ENCODE assay signal across 16 cellular contexts in the genomic region with DNA sequence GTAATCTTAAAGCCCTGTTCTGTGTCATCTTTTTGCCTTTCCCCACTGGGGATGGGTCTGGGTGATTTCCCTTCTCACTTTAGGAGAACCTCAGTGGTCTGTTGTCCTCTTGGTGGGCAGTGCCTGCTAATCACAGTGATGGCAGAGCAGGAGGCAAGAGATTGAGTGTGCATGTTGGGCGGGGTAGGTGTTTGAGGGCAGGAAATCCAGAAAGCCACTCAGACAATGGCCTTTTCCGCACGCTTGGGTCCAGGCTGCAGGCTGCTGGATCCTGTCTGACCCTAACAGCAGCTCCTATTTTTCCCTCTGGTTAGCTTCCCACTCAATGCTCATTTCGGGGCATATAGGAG. TPM values are rescaled to one million over a fixed set of nuclear protein-coding genes. Genes with fewer than 3 reads are reported as not detected.
DNase-seq lines count a peak whose midpoint lies in the region; ATAC-seq and TF ChIP-seq lines count a peak whose summit lies in the region.
"Had no signal": no experiment of that assay in that cellular context is flagged by ENCODE, and none has a peak within 500 bp of the region (broad histone marks: within the 10 kb centered on the region; RNA-seq: fewer than 3 reads in every experiment).

No MANE protein-coding gene starts in this region.

- POLR2A ChIA-PET in activated CD8-positive, alpha-beta T cell treated with anti-CD3 and anti-CD28 coated beads for 36 hours (lab: Charles Lee), result interaction anchor here (1.5 to 2.1 kb wide), 2 partner anchors 16 to 20 kb away, joined by 4 to 8 read pairs; no protein-coding TSS in a partner anchor

- intact Hi-C loops in activated CD8-positive, alpha-beta T cell treated with anti-CD3 and anti-CD28 coated beads for 36 hours (cut with micrococcal nuclease), result no loop called here
- intact Hi-C loops in gastrocnemius medialis (cut with DNase I; ENCODE audit: low total_unique reads), result no loop called here

- H3K27ac Mint-ChIP-seq in GM23338 (no peak overlapping the region), type B pancreatic cell (no peak overlapping the region)
- H3K27ac Mint-ChIP-seq in activated CD8-positive, alpha-beta T cell treated with anti-CD3 and anti-CD28 coated beads for 36 hours, result peak overlapping the region; percentile 59

- TF ChIP-seq EP300 in gastroesophageal sphincter (IDR thresholded peaks at IDR 0.05), result no peak

- H3K4me1 Mint-ChIP-seq in GM23338 (peaks cover 39% of the 10 kb centered on the region), type B pancreatic cell (ENCODE audit: unreplicated experiment) (peaks cover 15% of the 10 kb centered on the region)
- H3K4me1 Mint-ChIP-seq in activated CD8-positive, alpha-beta T cell treated with anti-CD3 and anti-CD28 coated beads for 36 hours (ENCODE audit: low read depth), result peaks cover 32% of the 10 kb centered on the region

- 78 to 100% methylated on average over 1 to 3 of the region's 4 CpGs for WGBS in gastroesophageal sphincter (ENCODE audit: low coverage in 1 of 2), 2 donors

- H3K4me1 ChIP-seq in GM23338 (ENCODE audit: insufficient read depth) (peaks cover 28% of the 10 kb centered on the region), gastroesophageal sphincter (peaks cover 9 to 57% (median 26%) of the 10 kb centered on the region in 3 donors), gastrocnemius medialis (peaks cover 12 to 16% of the 10 kb centered on the region in 2 donors)

- H2AFZ ChIP-seq in GM23338, result peak overlapping the region; percentile 11; the same call in 1 of the 2 replicates

- in situ Hi-C loops in gastrocnemius medialis (cut with MboI; ENCODE audit: low sequenced_read_pairs in 4 of 4), result no loop called here

- no peaks in the 10 kb centered on the region for H4K20me1 ChIP-seq in GM23338 (replicated peaks; ENCODE audit: insufficient read depth)

- no peaks in the 10 kb centered on the region; the same call in 1 of the 2 replicates for H3F3A ChIP-seq in GM23338 (replicated peaks; ENCODE audit: low read depth)

- ATAC-seq in GM23338, result no peak
- peak; percentile 66 for ATAC-seq in activated CD8-positive, alpha-beta T cell treated with anti-CD3 and anti-CD28 coated beads for 36 hours
- ATAC-seq in gastroesophageal sphincter, result peak; percentile 44
- ATAC-seq in gastrocnemius medialis, result peak; percentile 43 to 52
- ATAC-seq in GM18873 (IDR thresholded peaks at IDR 0.05; ENCODE audit: low FRiP score, unreplicated experiment), result no peak

- no peaks in the 10 kb centered on the region for H3K79me2 ChIP-seq in GM23338 (replicated peaks; ENCODE audit: insufficient read depth)

- no peaks in the 10 kb centered on the region for H3K9me2 ChIP-seq in GM23338 (ENCODE audit: insufficient read depth)

- H3K27me3 Mint-ChIP-seq in GM23338 (ENCODE audit: insufficient read depth, low read depth, poor library complexity) (peaks cover 25% of the 10 kb centered on the region), type B pancreatic cell (peaks cover 26% of the 10 kb centered on the region)
- H3K27me3 Mint-ChIP-seq in activated CD8-positive, alpha-beta T cell treated with anti-CD3 and anti-CD28 coated beads for 36 hours, result no peaks in the 10 kb centered on the region

- H3K27ac ChIP-seq in GM23338 (ENCODE audit: low read depth) (no peak overlapping the region), gastroesophageal sphincter (peak overlapping the region in 3 of 4 donors; percentile 65 to 97 (median 73)), gastrocnemius medialis (peak overlapping the region; percentile 50 to 71 (median 61))

- H3K4me3 Mint-ChIP-seq in GM23338 (no peak overlapping the region), type B pancreatic cell (no peak overlapping the region)
- H3K4me3 Mint-ChIP-seq in activated CD8-positive, alpha-beta T cell treated with anti-CD3 and anti-CD28 coated beads for 36 hours, result no peak overlapping the region

- H3K36me3 Mint-ChIP-seq in GM23338 (ENCODE audit: low read depth) (no peaks in the 10 kb centered on the region), type B pancreatic cell (no peaks in the 10 kb centered on the region)
- H3K36me3 Mint-ChIP-seq in activated CD8-positive, alpha-beta T cell treated with anti-CD3 and anti-CD28 coated beads for 36 hours (ENCODE audit: low read depth), result no peaks in the 10 kb centered on the region

- H3K27me3 ChIP-seq in GM23338 (ENCODE audit: insufficient read depth) (peaks cover 18% of the 10 kb centered on the region; the same call in 1 of the 2 replicates), gastroesophageal sphincter (no peaks in the 10 kb centered on the region), gastrocnemius medialis (no peaks in the 10 kb centered on the region)

- DNase-seq in GM23338 (ENCODE audit: low spot score) (no peak), gastrocnemius medialis (no peak), type B pancreatic cell (ENCODE audit: extremely low spot score, unreplicated experiment) (no peak), GOT3 (lab: John Stamatoyannopoulos, UW) (no peak)
- peak; percentile 43 for DNase-seq in activated CD8-positive, alpha-beta T cell treated with anti-CD3 and anti-CD28 coated beads for 36 hours
- DNase-seq in stimulated activated CD4-positive, alpha-beta T cell treated with anti-CD3 and anti-CD28 coated beads, Interleukin-12 subunit alpha, Interleukin-12 subunit beta, amount 100 ng/mL, for 4 hours, result no peak
- DNase-seq: activated CD4-positive, CD25-positive, alpha-beta regulatory T cell; cortex of kidney; hypothalamus; NCI-H446 treated with DMSO at 0.1 percent for 48 hours; RPMI8226; stimulated activated CD4-positive, alpha-beta T cell treated with anti-CD3 and anti-CD28 coated beads, Interleukin-4, amount 100 ng/mL, for 24 hours had no signal

- H3K4me2 ChIP-seq in GM23338, result peak overlapping the region; percentile 15; the same call in 1 of the 2 replicates

- H3K4me3 ChIP-seq in GM23338 (no peak overlapping the region), gastroesophageal sphincter (no peak overlapping the region), gastrocnemius medialis (no peak overlapping the region)

- CTCF ChIA-PET in activated CD8-positive, alpha-beta T cell treated with anti-CD3 and anti-CD28 coated beads for 36 hours (lab: Charles Lee), result interaction anchor here (0.6 to 14.3 kb wide), 5 partner anchors 17 to 95 kb away, joined by 3 to 164 read pairs (median 19); partner anchors contain the start of gene ITGA5

- H3K9me3 ChIP-seq in gastroesophageal sphincter (no peaks in the 10 kb centered on the region), gastrocnemius medialis (no peaks in the 10 kb centered on the region)

- TF ChIP-seq CTCF in GM23338 (conservative IDR thresholded peaks at IDR 0.05; ENCODE audit: low read depth in 2 of 2) (no peak), gastroesophageal sphincter (IDR thresholded peaks at IDR 0.05) (no peak), gastrocnemius medialis (IDR thresholded peaks at IDR 0.05 in 4 of 5, conservative IDR thresholded peaks at IDR 0.05 in 1 of 5) (no peak), type B pancreatic cell (conservative IDR thresholded peaks at IDR 0.05) (no peak)
- TF ChIP-seq CTCF in activated CD8-positive, alpha-beta T cell treated with anti-CD3 and anti-CD28 coated beads for 36 hours (IDR thresholded peaks at IDR 0.05), result no peak

- H3K36me3 ChIP-seq in GM23338 (ENCODE audit: insufficient read depth) (no peaks in the 10 kb centered on the region), gastroesophageal sphincter (no peaks in the 10 kb centered on the region), gastrocnemius medialis (no peaks in the 10 kb centered on the region)

- H3K9me3 Mint-ChIP-seq in GM23338, result no peaks in the 10 kb centered on the region
- H3K9me3 Mint-ChIP-seq in activated CD8-positive, alpha-beta T cell treated with anti-CD3 and anti-CD28 coated beads for 36 hours, result no peaks in the 10 kb centered on the region
- H3K9me3 Mint-ChIP-seq in type B pancreatic cell, result no peaks in the 10 kb centered on the region

- TF ChIP-seq POLR2A in gastroesophageal sphincter (IDR thresholded peaks at IDR 0.05), result no peak
- no peak for TF ChIP-seq POLR2A in gastrocnemius medialis (IDR thresholded peaks at IDR 0.05)

TF ChIP-seq in GM23338, 12 proteins besides CTCF, POLR2A, EP300 and RAD21:
- TF ChIP-seq POLR2AphosphoS5 (IDR thresholded peaks at IDR 0.05; ENCODE audit: low read depth) (no peak), STAT1 (IDR thresholded peaks at IDR 0.05; ENCODE audit: unreplicated experiment) (no peak)
TF ChIP-seq in GM23338: peak in this region for 0.

RNA-seq across cellular contexts. Expression of gene ITGA5, which starts 13.7 kb away (rescaled TPM):
- 23.7 and 24.2 TPM in 2 replicates for total RNA-seq in GM23338 (2014; rRNA removed; shearing (Covaris generic))
- 5.9 and 7.3 TPM in 2 replicates for polyA plus RNA-seq in GM23338 (2016; fragmentation: Nextera tagmentation; extraction: Ambion mirVana)
- 10 to 100 TPM; 35.2 to 36.6 TPM for total RNA-seq in activated CD8-positive, alpha-beta T cell treated with anti-CD3 and anti-CD28 coated beads for 36 hours
- total RNA-seq in gastroesophageal sphincter, result 100 to 1,000 TPM; 141 to 908 (median 220) TPM
- 10 to 100 TPM; 26.5 to 34.1 (median 30.9) TPM for total RNA-seq in gastrocnemius medialis
- total RNA-seq in type B pancreatic cell (ENCODE audit: low replicate concordance), result 2.5 and 25.9 TPM in 2 replicates
- polyA plus RNA-seq: neural cell had no signal

RNA-seq across cellular contexts. Expression of gene GTSF1, which starts 40.6 kb away (rescaled TPM):
- not detected in 2 replicates for total RNA-seq in GM23338 (2014; rRNA removed; shearing (Covaris generic))
- polyA plus RNA-seq in GM23338 (2016; fragmentation: Nextera tagmentation; extraction: Ambion mirVana), result 1.3 and 2.3 TPM in 2 replicates
- 1 to 10 TPM; 6.9 to 9.4 TPM for total RNA-seq in activated CD8-positive, alpha-beta T cell treated with anti-CD3 and anti-CD28 coated beads for 36 hours
- total RNA-seq in gastroesophageal sphincter (1 to 10 TPM in 1 of 4 donors, not detected in 3; 1.0 TPM), gastrocnemius medialis (not detected), type B pancreatic cell (ENCODE audit: low replicate concordance) (not detected in 2 replicates)
- total RNA-seq: temporal lobe had no signal
- polyA plus RNA-seq: neural cell had no signal

RNA-seq across cellular contexts. Expression of gene ZNF385A, which starts 48.3 kb away (rescaled TPM):
- total RNA-seq in GM23338 (2014; rRNA removed; shearing (Covaris generic)), result 10.9 and 22.3 TPM in 2 replicates
- 19.6 and 21.7 TPM in 2 replicates for polyA plus RNA-seq in GM23338 (2016; fragmentation: Nextera tagmentation; extraction: Ambion mirVana)
- total RNA-seq in activated CD8-positive, alpha-beta T cell treated with anti-CD3 and anti-CD28 coated beads for 36 hours, result 1 to 10 TPM; 1.1 to 2.5 TPM
- total RNA-seq in gastroesophageal sphincter (10 to 100 TPM in 3 of 4 donors, 1 to 10 TPM in 1; 7.5 to 28.0 (median 19.5) TPM), gastrocnemius medialis (10 to 100 TPM in 3 of 4 donors, 1 to 10 TPM in 1; 3.3 to 21.0 (median 18.3) TPM), type B pancreatic cell (ENCODE audit: low replicate concordance) (29.5 and 47.3 TPM in 2 replicates)

Comparison
In these comparisons a context has a peak if more than half of its experiments do, and no peak if none do; other contexts are left out.
1. ATAC-seq: peak in activated CD8-positive, alpha-beta T cell treated with anti-CD3 and anti-CD28 coated beads for 36 hours (single experiment), gastroesophageal sphincter (single experiment) and gastrocnemius medialis (2 of 2); none in GM23338 (single experiment) and GM18873 (single experiment).